Comparison of ENCODE assay signal across 9 cellular contexts in the genomic region with DNA sequence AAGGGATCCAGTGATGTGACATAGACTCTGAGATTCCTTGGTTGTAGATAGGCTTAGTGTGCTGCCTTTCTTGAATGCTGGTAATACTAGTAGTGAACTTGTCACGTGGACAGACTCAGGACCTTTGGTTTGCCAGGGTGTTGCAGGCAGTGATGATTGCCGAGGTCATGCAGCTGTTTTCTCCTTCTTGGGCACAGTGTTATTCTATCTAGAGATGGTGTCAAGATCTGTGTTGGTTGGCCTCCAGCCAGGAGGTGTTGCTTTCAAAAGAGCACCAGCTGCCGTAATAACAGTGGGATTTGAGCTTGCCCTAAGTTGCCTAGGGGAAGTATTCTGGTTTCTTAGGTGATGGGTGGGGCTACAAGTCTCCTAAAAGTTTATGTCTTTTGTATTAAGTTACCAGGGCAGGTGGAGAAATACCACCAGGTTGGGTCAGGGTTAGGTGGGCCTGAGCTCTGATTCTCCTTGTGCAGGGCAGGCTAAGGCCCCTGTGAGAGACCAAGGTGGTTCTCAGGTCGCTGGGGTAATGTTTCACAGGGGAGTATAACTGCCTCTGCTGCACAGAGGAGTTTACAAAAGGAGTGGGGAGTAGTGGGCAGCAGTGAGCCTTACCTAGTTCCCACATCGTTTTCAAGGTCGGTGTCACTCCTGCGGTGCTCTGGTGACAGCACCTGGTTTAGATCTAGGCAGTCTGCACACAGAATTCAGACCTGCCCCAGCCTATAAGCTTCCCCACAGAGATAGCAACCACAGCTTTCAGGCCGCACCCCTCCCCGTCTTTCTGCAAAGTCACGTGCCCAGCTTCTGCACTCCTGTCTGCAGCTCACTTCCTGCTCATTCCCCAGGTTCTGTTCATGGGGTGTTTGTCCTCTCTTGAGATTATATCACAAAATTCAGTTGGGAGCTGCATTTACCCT.
A peak's percentile ranks its signal among the peaks of the same experiment; 100 is the strongest.
DNase-seq lines count a peak whose midpoint lies in the region; ATAC-seq and TF ChIP-seq lines count a peak whose summit lies in the region.
"Had no signal": no experiment of that assay in that cellular context is flagged by ENCODE, and none has a peak within 500 bp of the region (broad histone marks: within the 10 kb centered on the region; RNA-seq: fewer than 3 reads in every experiment).

No MANE protein-coding gene starts in this region.

- TF ChIP-seq POLR2A in testis (IDR thresholded peaks at IDR 0.05): no peak

- H3K4me3 Mint-ChIP-seq in activated T-cell treated with anti-CD3 and anti-CD28 coated beads, Interleukin-2, amount 50 U/mL, for 4 hours: peak overlapping the region; percentile 59
- H3K4me3 Mint-ChIP-seq: nephron had no signal

- TF ChIP-seq CTCF in testis (IDR thresholded peaks at IDR 0.05) (no peak), WERI-Rb-1 (IDR thresholded peaks at IDR 0.05; ENCODE audit: low read depth, low read length) (no peak)

- peak; percentile 91 to 92 for ATAC-seq in activated T-cell treated with anti-CD3 and anti-CD28 coated beads, Interleukin-2, amount 50 U/mL, for 4 hours
- ATAC-seq in GM18870 (IDR thresholded peaks at IDR 0.05; ENCODE audit: unreplicated experiment) (no peak), HG02759 (IDR thresholded peaks at IDR 0.05; ENCODE audit: unreplicated experiment) (no peak)

- H3K4me1 Mint-ChIP-seq in activated T-cell treated with anti-CD3 and anti-CD28 coated beads, Interleukin-2, amount 50 U/mL, for 4 hours (ENCODE audit: low read depth): peaks cover 52% of the 10 kb centered on the region
- H3K4me1 Mint-ChIP-seq: nephron had no signal

- WGBS in testis, 2 donors: 45 to 58% methylated on average over 10 of the region's 10 CpGs

- H3K36me3 ChIP-seq in testis (ENCODE audit: low read depth, missing control alignments) (no peaks in the 10 kb centered on the region), WERI-Rb-1 (no peaks in the 10 kb centered on the region)

- DNase-seq in DMS 273 treated with DMSO at 0.1 percent for 48 hours (lab: John Stamatoyannopoulos, UW) (peak; percentile 83), NCI-H2196 treated with DMSO at 0.1 percent for 48 hours (lab: John Stamatoyannopoulos, UW; ENCODE audit: unreplicated experiment) (peak; percentile 43), myocyte (ENCODE audit: low read depth) (peak; percentile 15), testis (peak; percentile 15), WERI-Rb-1 (no peak)
- peak; percentile 60 for DNase-seq in activated T-cell treated with anti-CD3 and anti-CD28 coated beads, Interleukin-2, amount 50 U/mL, for 4 hours

- no peaks in the 10 kb centered on the region for H3K27me3 Mint-ChIP-seq in activated T-cell treated with anti-CD3 and anti-CD28 coated beads, Interleukin-2, amount 50 U/mL, for 4 hours (ENCODE audit: low read depth)

- intact Hi-C loops in testis (cut with DNase I; ENCODE audit: low total_unique reads): no loop called here

- H3K4me3 ChIP-seq in testis (no peak overlapping the region), WERI-Rb-1 (ENCODE audit: low read depth, low read length) (no peak overlapping the region)

- H3K27ac ChIP-seq in testis (no peak overlapping the region), WERI-Rb-1 (no peak overlapping the region)

- peaks cover 16% of the 10 kb centered on the region for H3K9me3 Mint-ChIP-seq in activated T-cell treated with anti-CD3 and anti-CD28 coated beads, Interleukin-2, amount 50 U/mL, for 4 hours

- H3K27me3 ChIP-seq in testis: no peaks in the 10 kb centered on the region
- H3K27me3 ChIP-seq in WERI-Rb-1 (ENCODE audit: insufficient read depth, low read depth, severe bottlenecking): no peaks in the 10 kb centered on the region

- peaks cover 3% of the 10 kb centered on the region for H3K36me3 Mint-ChIP-seq in activated T-cell treated with anti-CD3 and anti-CD28 coated beads, Interleukin-2, amount 50 U/mL, for 4 hours (ENCODE audit: insufficient read depth)

- H3K9me3 ChIP-seq in testis: no peaks in the 10 kb centered on the region
- peaks cover 10% of the 10 kb centered on the region for H3K9me3 ChIP-seq in WERI-Rb-1 (ENCODE audit: severe bottlenecking)

- H3K4me1 ChIP-seq in testis: no peaks in the 10 kb centered on the region

Comparison
In these comparisons a context has a peak if more than half of its experiments do, and no peak if none do; other contexts are left out.
1. ATAC-seq: peak in activated T-cell treated with anti-CD3 and anti-CD28 coated beads, Interleukin-2, amount 50 U/mL, for 4 hours (2 of 2); none in GM18870 (single experiment) and HG02759 (single experiment).